Comparison of ENCODE assay signal across 9 cellular contexts in the genomic region with DNA sequence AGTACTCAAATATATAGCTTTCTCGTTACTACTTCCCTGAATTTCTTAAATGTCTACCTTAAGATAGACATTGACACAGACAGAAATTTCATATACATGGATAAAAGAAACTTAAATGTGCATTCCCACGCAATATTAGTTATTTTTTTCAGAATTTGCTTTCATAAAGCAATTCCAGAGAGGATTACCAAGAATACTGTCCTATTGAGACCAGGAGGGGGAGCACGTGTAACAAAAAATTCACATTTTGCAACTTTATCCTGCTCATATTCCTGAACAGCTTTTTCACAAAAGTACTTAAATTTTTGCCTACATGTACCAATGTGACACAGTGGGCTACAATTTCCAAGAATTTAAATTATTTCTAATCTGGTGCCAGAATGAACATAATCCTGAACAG. TPM values are rescaled to one million over a fixed set of nuclear protein-coding genes. Genes with fewer than 3 reads are reported as not detected.
DNase-seq lines count a peak whose midpoint lies in the region; ATAC-seq and TF ChIP-seq lines count a peak whose summit lies in the region.
"Had no signal": no experiment of that assay in that cellular context is flagged by ENCODE, and none has a peak within 500 bp of the region (broad histone marks: within the 10 kb centered on the region; RNA-seq: fewer than 3 reads in every experiment).

No MANE protein-coding gene starts in this region.

- no peak for ATAC-seq in HG03571 (IDR thresholded peaks at IDR 0.05; ENCODE audit: unreplicated experiment)
- no peak for ATAC-seq in activated CD4-positive, CD25-positive, alpha-beta regulatory T cell treated with anti-CD3 and anti-CD28 coated beads, Interleukin-2, amount 50 U/mL, for 24 hours
- ATAC-seq: naive thymus-derived CD8-positive, alpha-beta T cell had no signal

- TF ChIP-seq POLR2A in uterus (IDR thresholded peaks at IDR 0.05), result no peak

- no peak overlapping the region for H3K4me3 ChIP-seq in Jurkat, Clone E6-1 (ENCODE audit: low read length)
- no peak overlapping the region for H3K4me3 ChIP-seq in uterus

- no peak overlapping the region for H3K27ac ChIP-seq in VCaP
- no peak overlapping the region for H3K27ac ChIP-seq in uterus

- H3K27me3 ChIP-seq in uterus, result no peaks in the 10 kb centered on the region

- intact Hi-C loops in uterus (cut with DNase I; ENCODE audit: low total_unique reads), result loop anchor here (10.0 kb wide), 1 partner anchor 150 kb away; no protein-coding TSS in a partner anchor

- DNase-seq in DMS53 treated with DMSO at 0.1 percent for 48 hours (lab: John Stamatoyannopoulos, UW; ENCODE audit: unreplicated experiment) (peak; percentile 4), inferior parietal cortex (ENCODE audit: extremely low spot score) (peak; percentile 67), uterus (no peak)
- peak; percentile 14 for DNase-seq in Jurkat, Clone E6-1 (ENCODE audit: low read depth, low spot score)
- no peak for DNase-seq in central memory CD4-positive, alpha-beta T cell

- no peaks in the 10 kb centered on the region for H3K4me1 ChIP-seq in uterus

- H3K36me3 ChIP-seq in uterus, result peaks cover 0 to under 1% of the 10 kb centered on the region in 2 donors

- H3K9me3 ChIP-seq in uterus, result no peaks in the 10 kb centered on the region

- peak; percentile 71 for TF ChIP-seq CTCF in VCaP (conservative IDR thresholded peaks at IDR 0.05)
- TF ChIP-seq CTCF in uterus (IDR thresholded peaks at IDR 0.05), result peak; percentile 54 to 66 (median 61)

RNA-seq across cellular contexts. Expression of gene ERCC3, which starts 30.7 kb away (rescaled TPM):
- 76.6 TPM for polyA plus RNA-seq in Jurkat, Clone E6-1 (2012; ENCODE audit: insufficient read depth, insufficient read length)
- total RNA-seq in uterus, result 100 to 1,000 TPM in 1 of 4 donors, 10 to 100 TPM in 3; 47.6 to 153 (median 57.5) TPM

Comparison
In these comparisons a context has a peak if more than half of its experiments do, and no peak if none do; other contexts are left out.
1. DNase-seq: peak in DMS53 treated with DMSO at 0.1 percent for 48 hours (single experiment), Jurkat, Clone E6-1 (single experiment) and inferior parietal cortex (single experiment); none in uterus (0 of 2) and central memory CD4-positive, alpha-beta T cell (single experiment).